8 cellular contexts compared by ENCODE assay signal in genomic region chr13:107866666-107867623, GRCh38.
DNase-seq lines count a peak whose midpoint lies in the region; TF ChIP-seq lines count a peak whose summit lies in the region.

No MANE protein-coding gene starts in this region.

- H3K27ac ChIP-seq in HUES6 (ENCODE audit: low read depth, low read length) (no peak overlapping the region), smooth muscle cell (ENCODE audit: low read depth) (no peak overlapping the region)

- peaks cover 28% of the 10 kb centered on the region for H4K20me1 ChIP-seq in smooth muscle cell (ENCODE audit: low read depth)

- no peak for TF ChIP-seq CTCF in smooth muscle cell (IDR thresholded peaks at IDR 0.05; ENCODE audit: borderline replicate concordance, insufficient read depth, poor library complexity, severe bottlenecking)

- no peaks in the 10 kb centered on the region for H3K36me3 Mint-ChIP-seq in activated naive CD8-positive, alpha-beta T cell treated with anti-CD3 and anti-CD28 coated beads for 36 hours

- H3K9me3 Mint-ChIP-seq in activated naive CD8-positive, alpha-beta T cell treated with anti-CD3 and anti-CD28 coated beads for 36 hours, result no peaks in the 10 kb centered on the region

- H3K9ac ChIP-seq in HUES6 (ENCODE audit: low read length) (peak overlapping the region; percentile 63), smooth muscle cell (ENCODE audit: low read depth) (no peak overlapping the region)

- peak overlapping the region; percentile 66 for H3K4me3 Mint-ChIP-seq in activated naive CD8-positive, alpha-beta T cell treated with anti-CD3 and anti-CD28 coated beads for 36 hours

- in situ Hi-C loops in ACHN (cut with HindIII; ENCODE audit: low pct_ligation_motif_present, low pct_unique_long_range_greater_than_20kb, low sequenced_read_pairs), result no loop called here

- peaks cover 66% of the 10 kb centered on the region for H3K27me3 Mint-ChIP-seq in activated naive CD8-positive, alpha-beta T cell treated with anti-CD3 and anti-CD28 coated beads for 36 hours

- 0% methylated on average over 36 of the region's 82 CpGs for WGBS in smooth muscle cell (ENCODE audit: low lambda C conversion rate)

- peak; percentile 52 for DNase-seq in ACHN
- DNase-seq in activated naive CD8-positive, alpha-beta T cell treated with anti-CD3 and anti-CD28 coated beads for 36 hours, result peak; percentile 17
- peak in 34 of 51 donors; percentile 2 to 60 (median 24) for DNase-seq in hypothalamus (lab: John Stamatoyannopoulos, UW)
- peak; percentile 14 for DNase-seq in smooth muscle cell (lab: John Stamatoyannopoulos, UW; ENCODE audit: unreplicated experiment)
- no peak for DNase-seq in GDM1 (lab: John Stamatoyannopoulos, UW)
- no peak for DNase-seq in stimulated activated CD4-positive, alpha-beta T cell treated with anti-CD3 and anti-CD28 coated beads, Interleukin-4, amount 100 ng/mL, for 1 hour
- DNase-seq in COLO829 (ENCODE audit: low spot score), result no peak

- H3K36me3 ChIP-seq in HUES6 (ENCODE audit: control insufficient read depth, insufficient read depth, low read length) (no peaks in the 10 kb centered on the region), smooth muscle cell (ENCODE audit: low read depth) (no peaks in the 10 kb centered on the region)

- peak overlapping the region; percentile 81 for H2AFZ ChIP-seq in smooth muscle cell (ENCODE audit: low read depth)

- H3K4me1 ChIP-seq in HUES6 (ENCODE audit: control insufficient read depth, insufficient read depth, low read length), result 0 out of 2 replicates have a peak, but pooled peaks cover 4% of the 10 kb centered on the region
- peaks cover 8% of the 10 kb centered on the region for H3K4me1 ChIP-seq in smooth muscle cell (ENCODE audit: low read depth)

- no peaks in the 10 kb centered on the region for H3K79me2 ChIP-seq in smooth muscle cell (ENCODE audit: low read depth)

- H3K27ac Mint-ChIP-seq in activated naive CD8-positive, alpha-beta T cell treated with anti-CD3 and anti-CD28 coated beads for 36 hours, result no peak overlapping the region

- H3K4me2 ChIP-seq in smooth muscle cell, result peak overlapping the region; percentile 95

- H3K4me3 ChIP-seq in HUES6 (ENCODE audit: low read depth, low read length) (peak overlapping the region; percentile 79), smooth muscle cell (peak overlapping the region; percentile 66)

- H3K9me3 ChIP-seq in HUES6 (ENCODE audit: control insufficient read depth, insufficient read depth, low read depth, low read length) (no peaks in the 10 kb centered on the region), smooth muscle cell (replicated peaks; ENCODE audit: low read depth) (no peaks in the 10 kb centered on the region)

- H3K27me3 ChIP-seq in HUES6 (ENCODE audit: control insufficient read depth, insufficient read depth, low read length) (peaks cover 64% of the 10 kb centered on the region), smooth muscle cell (ENCODE audit: low read depth) (peaks cover 47% of the 10 kb centered on the region)

- H3F3A ChIP-seq in smooth muscle cell (ENCODE audit: low read depth), result no peaks in the 10 kb centered on the region

- peaks cover 6% of the 10 kb centered on the region for H3K4me1 Mint-ChIP-seq in activated naive CD8-positive, alpha-beta T cell treated with anti-CD3 and anti-CD28 coated beads for 36 hours

Comparison
In these comparisons a context has a peak if more than half of its experiments do, and no peak if none do; other contexts are left out.
1. DNase-seq: peak in ACHN (single experiment), activated naive CD8-positive, alpha-beta T cell treated with anti-CD3 and anti-CD28 coated beads for 36 hours (single experiment), hypothalamus (34 of 51) and smooth muscle cell (single experiment); none in GDM1 (single experiment), stimulated activated CD4-positive, alpha-beta T cell treated with anti-CD3 and anti-CD28 coated beads, Interleukin-4, amount 100 ng/mL, for 1 hour (single experiment) and COLO829 (single experiment).